In the genomic region with DNA sequence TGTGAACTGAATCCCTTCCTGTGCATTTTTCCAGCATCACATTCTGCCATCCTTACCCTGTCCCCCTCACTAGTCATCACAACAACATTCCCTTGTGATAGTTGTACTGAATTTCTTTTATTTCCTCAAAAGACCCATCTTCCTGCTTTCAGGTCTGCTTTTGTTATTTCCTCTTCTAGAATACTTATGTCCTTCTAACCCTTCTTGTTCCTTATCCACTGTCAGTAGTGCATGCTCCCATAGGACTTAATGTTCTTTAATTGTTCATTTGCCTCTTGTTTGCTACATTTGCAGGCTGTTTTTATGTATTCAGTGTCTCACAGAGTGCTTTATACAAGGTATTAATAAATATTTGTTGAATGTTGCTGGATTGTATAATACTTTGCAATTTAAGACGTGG, we compare ENCODE assay signal across 15 cellular contexts.
"Had no signal": no experiment of that assay in that cellular context is flagged by ENCODE, and none has a peak within 500 bp of the region (broad histone marks: within the 10 kb centered on the region; RNA-seq: fewer than 3 reads in every experiment).

No MANE protein-coding gene starts in this region.

- H3K27ac Mint-ChIP-seq: naive thymus-derived CD8-positive, alpha-beta T cell; stimulated activated naive B cell treated with anti-CD40 and anti-IgM and Interleukin-4, amounts not matched to agents 10 μg/mL and 1 μg/mL and 100 μg/mL, for 72 hours; stimulated activated naive CD8-positive, alpha-beta T cell treated with anti-CD3 and anti-CD28 coated beads, Interleukin-15, amount 100 ng/mL, for 72 hours had no signal

- DNase-seq: cortex of kidney; dorsolateral prefrontal cortex; effector CD8-positive, alpha-beta T cell; heart left ventricle; hypothalamus; kidney glomerular epithelial cell; mesendoderm; naive thymus-derived CD8-positive, alpha-beta T cell; sigmoid colon; stimulated activated CD4-positive, alpha-beta T cell treated with anti-CD3 and anti-CD28 coated beads, Interleukin-2, amount 100 ng/mL, for 24 hours; stimulated activated CD4-positive, alpha-beta T cell treated with anti-CD3 and anti-CD28 coated beads, Interleukin-4, amount 100 ng/mL, for 4 hours; stimulated activated naive B cell treated with anti-CD40 and anti-IgM and Interleukin-4, amounts not matched to agents 10 μg/mL and 1 μg/mL and 100 μg/mL, for 72 hours; stimulated activated naive CD8-positive, alpha-beta T cell treated with anti-CD3 and anti-CD28 coated beads, Interleukin-15, amount 100 ng/mL, for 72 hours; substantia nigra; trophoblast cell had no signal

- H3K27me3 Mint-ChIP-seq: naive thymus-derived CD8-positive, alpha-beta T cell; stimulated activated naive B cell treated with anti-CD40 and anti-IgM and Interleukin-4, amounts not matched to agents 10 μg/mL and 1 μg/mL and 100 μg/mL, for 72 hours; stimulated activated naive CD8-positive, alpha-beta T cell treated with anti-CD3 and anti-CD28 coated beads, Interleukin-15, amount 100 ng/mL, for 72 hours had no signal

- H3K4me3 Mint-ChIP-seq: naive thymus-derived CD8-positive, alpha-beta T cell; stimulated activated naive B cell treated with anti-CD40 and anti-IgM and Interleukin-4, amounts not matched to agents 10 μg/mL and 1 μg/mL and 100 μg/mL, for 72 hours; stimulated activated naive CD8-positive, alpha-beta T cell treated with anti-CD3 and anti-CD28 coated beads, Interleukin-15, amount 100 ng/mL, for 72 hours had no signal
